ENCODE assay signal across 1 cellular context in genomic region chr1:58447891-58448290, GRCh38.
TF ChIP-seq lines count a peak whose summit lies in the region.

No MANE protein-coding gene starts in this region.

TF ChIP-seq in IMR-90, 13 proteins besides CTCF, POLR2A, EP300 and RAD21 (continued from another document):
- TF ChIP-seq MAZ (IDR thresholded peaks at IDR 0.05; ENCODE audit: borderline replicate concordance, low read depth, low read length) (no peak), RCOR1 (IDR thresholded peaks at IDR 0.05; ENCODE audit: insufficient replicate concordance, low read length) (no peak), MAFK (IDR thresholded peaks at IDR 0.05; ENCODE audit: low read depth, low read length) (no peak), RFX5 (IDR thresholded peaks at IDR 0.05; ENCODE audit: low read depth, low read length) (no peak), USF2 (IDR thresholded peaks at IDR 0.05; ENCODE audit: low read depth, low read length) (no peak), CHD1 (IDR thresholded peaks at IDR 0.05; ENCODE audit: low read depth, low read length) (no peak), CEBPB (IDR thresholded peaks at IDR 0.05; ENCODE audit: low read depth, low read length) (no peak), ELK1 (IDR thresholded peaks at IDR 0.05; ENCODE audit: borderline replicate concordance, low read depth, low read length) (no peak), SMC3 (IDR thresholded peaks at IDR 0.05; ENCODE audit: low read depth, low read length) (no peak), FOS (IDR thresholded peaks at IDR 0.05; ENCODE audit: low read depth, low read length) (no peak)
